8 cellular contexts compared by ENCODE assay signal in the genomic region with DNA sequence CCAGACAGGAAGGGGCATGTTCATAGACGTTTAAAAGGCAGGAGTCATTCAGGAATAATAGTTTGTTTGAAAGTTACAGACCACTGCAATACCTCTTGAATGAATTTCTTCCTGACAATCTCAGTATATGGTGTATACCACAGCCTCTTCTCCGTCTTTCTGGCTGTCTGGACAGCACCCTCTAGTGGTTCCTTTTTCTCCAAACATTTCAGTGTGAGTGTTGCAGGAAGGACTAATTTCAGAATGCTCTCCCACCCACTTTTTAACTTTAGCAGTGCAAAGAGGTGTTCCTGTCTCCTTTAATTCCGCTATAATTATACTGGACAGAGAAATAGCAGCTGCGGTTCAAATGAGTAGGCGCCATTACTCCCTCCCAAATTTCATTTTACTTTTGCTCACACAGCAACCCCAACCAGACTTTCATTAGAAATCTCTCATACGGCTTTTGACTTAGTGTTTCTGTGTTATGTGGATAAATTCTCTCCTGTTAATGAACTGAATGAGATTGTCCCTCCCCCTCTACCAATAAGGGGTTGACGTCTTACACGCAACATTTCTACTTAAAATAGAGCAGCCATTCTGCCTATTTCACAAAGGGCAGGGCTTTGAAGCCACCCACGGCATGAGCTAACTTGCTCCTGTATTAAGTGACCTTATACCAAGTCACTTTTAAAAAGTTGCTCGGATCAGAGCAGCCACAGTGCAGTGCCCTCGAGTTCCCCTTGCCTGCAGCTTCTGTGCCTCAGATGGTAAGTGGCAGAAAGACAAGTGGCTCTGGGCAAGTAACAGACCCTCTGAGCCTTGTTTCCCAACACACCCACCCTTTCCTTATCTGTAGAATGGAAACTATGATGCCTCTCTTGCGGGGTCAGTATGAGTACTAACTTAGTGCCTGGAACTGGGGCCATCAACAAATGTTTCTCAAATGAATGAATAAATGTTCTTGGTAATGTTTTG.
A peak's percentile ranks its signal among the peaks of the same experiment; 100 is the strongest.
DNase-seq lines count a peak whose midpoint lies in the region; ATAC-seq and TF ChIP-seq lines count a peak whose summit lies in the region.

No MANE protein-coding gene starts in this region.

- DNase-seq in Caki2 (ENCODE audit: low read depth) (peak; percentile 25), HT1080 (ENCODE audit: low read depth) (peak; percentile 58), RPMI7951 (ENCODE audit: low read depth) (peak; percentile 30), fibroblast of the aortic adventitia (ENCODE audit: low read depth) (peak; percentile 2), pons (ENCODE audit: low spot score) (peak; percentile 75), activated T-cell treated with anti-CD3 and anti-CD28 coated beads for 4 hours (no peak)

- in situ Hi-C loops in Caki2 (cut with HindIII; ENCODE audit: low pct_unique_long_range_greater_than_20kb, low sequenced_read_pairs) = no loop called here

- no peak overlapping the region for H3K4me3 ChIP-seq in fibroblast of the aortic adventitia (ENCODE audit: low read depth, low read length)

- ATAC-seq in GM19043 (IDR thresholded peaks at IDR 0.05; ENCODE audit: low read depth, unreplicated experiment) = peak; percentile 59
- ATAC-seq in HG03097 (IDR thresholded peaks at IDR 0.05; ENCODE audit: low FRiP score, unreplicated experiment) = no peak

- peak; percentile 27 for TF ChIP-seq CTCF in fibroblast of the aortic adventitia (IDR thresholded peaks at IDR 0.05; ENCODE audit: insufficient read depth, low read length)
